ENCODE assay signal across 1 cellular context in genomic region chr2:170771049-170771937, GRCh38.
A peak's percentile ranks its signal among the peaks of the same experiment; 100 is the strongest.
TF ChIP-seq lines count a peak whose summit lies in the region.

No MANE protein-coding gene starts in this region.

TF ChIP-seq in HepG2, 621 proteins besides CTCF, POLR2A, EP300 and RAD21 (continued from another document and continues in another):
- TF ChIP-seq, protein P1, sequence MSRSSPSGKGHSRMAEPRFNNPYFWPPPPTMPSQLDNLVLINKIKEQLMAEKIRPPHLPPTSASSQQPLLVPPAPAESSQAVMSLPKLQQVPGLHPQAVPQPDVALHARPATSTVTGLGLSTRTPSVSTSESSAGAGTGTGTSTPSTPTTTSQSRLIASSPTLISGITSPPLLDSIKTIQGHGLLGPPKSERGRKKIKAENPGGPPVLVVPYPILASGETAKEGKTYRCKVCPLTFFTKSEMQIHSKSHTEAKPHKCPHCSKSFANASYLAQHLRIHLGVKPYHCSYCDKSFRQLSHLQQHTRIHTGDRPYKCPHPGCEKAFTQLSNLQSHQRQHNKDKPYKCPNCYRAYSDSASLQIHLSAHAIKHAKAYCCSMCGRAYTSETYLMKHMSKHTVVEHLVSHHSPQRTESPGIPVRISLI (CRISPR knock-in tag; IDR thresholded peaks at IDR 0.05; ENCODE audit: borderline replicate concordance) = 0 out of 2 replicates have a peak, but pooled peaks have one; percentile 25
- TF ChIP-seq ZNF557 (CRISPR knock-in tag; IDR thresholded peaks at IDR 0.05) = 0 out of 2 replicates have a peak, but pooled peaks have one; percentile 37
- peak; percentile 63; the same call in 1 of the 2 replicates for TF ChIP-seq ZFX (CRISPR knock-in tag; IDR thresholded peaks at IDR 0.05; ENCODE audit: low read depth)
- TF ChIP-seq ZBTB1 (CRISPR knock-in tag; IDR thresholded peaks at IDR 0.05; ENCODE audit: borderline replicate concordance) = no peak
- TF ChIP-seq, protein P2, sequence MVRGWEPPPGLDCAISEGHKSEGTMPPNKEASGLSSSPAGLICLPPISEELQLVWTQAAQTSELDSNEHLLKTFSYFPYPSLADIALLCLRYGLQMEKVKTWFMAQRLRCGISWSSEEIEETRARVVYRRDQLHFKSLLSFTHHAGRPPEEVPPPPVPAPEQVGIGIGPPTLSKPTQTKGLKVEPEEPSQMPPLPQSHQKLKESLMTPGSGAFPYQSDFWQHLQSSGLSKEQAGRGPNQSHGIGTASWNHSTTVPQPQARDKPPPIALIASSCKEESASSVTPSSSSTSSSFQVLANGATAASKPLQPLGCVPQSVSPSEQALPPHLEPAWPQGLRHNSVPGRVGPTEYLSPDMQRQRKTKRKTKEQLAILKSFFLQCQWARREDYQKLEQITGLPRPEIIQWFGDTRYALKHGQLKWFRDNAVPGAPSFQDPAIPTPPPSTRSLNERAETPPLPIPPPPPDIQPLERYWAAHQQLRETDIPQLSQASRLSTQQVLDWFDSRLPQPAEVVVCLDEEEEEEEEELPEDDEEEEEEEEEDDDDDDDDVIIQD (CRISPR knock-in tag; IDR thresholded peaks at IDR 0.05; ENCODE audit: low read depth) = no peak
- peak; percentile 35; the same call in 1 of the 2 replicates for TF ChIP-seq ZSCAN21 (CRISPR knock-in tag; IDR thresholded peaks at IDR 0.05; ENCODE audit: borderline replicate concordance)
- TF ChIP-seq, protein P3, sequence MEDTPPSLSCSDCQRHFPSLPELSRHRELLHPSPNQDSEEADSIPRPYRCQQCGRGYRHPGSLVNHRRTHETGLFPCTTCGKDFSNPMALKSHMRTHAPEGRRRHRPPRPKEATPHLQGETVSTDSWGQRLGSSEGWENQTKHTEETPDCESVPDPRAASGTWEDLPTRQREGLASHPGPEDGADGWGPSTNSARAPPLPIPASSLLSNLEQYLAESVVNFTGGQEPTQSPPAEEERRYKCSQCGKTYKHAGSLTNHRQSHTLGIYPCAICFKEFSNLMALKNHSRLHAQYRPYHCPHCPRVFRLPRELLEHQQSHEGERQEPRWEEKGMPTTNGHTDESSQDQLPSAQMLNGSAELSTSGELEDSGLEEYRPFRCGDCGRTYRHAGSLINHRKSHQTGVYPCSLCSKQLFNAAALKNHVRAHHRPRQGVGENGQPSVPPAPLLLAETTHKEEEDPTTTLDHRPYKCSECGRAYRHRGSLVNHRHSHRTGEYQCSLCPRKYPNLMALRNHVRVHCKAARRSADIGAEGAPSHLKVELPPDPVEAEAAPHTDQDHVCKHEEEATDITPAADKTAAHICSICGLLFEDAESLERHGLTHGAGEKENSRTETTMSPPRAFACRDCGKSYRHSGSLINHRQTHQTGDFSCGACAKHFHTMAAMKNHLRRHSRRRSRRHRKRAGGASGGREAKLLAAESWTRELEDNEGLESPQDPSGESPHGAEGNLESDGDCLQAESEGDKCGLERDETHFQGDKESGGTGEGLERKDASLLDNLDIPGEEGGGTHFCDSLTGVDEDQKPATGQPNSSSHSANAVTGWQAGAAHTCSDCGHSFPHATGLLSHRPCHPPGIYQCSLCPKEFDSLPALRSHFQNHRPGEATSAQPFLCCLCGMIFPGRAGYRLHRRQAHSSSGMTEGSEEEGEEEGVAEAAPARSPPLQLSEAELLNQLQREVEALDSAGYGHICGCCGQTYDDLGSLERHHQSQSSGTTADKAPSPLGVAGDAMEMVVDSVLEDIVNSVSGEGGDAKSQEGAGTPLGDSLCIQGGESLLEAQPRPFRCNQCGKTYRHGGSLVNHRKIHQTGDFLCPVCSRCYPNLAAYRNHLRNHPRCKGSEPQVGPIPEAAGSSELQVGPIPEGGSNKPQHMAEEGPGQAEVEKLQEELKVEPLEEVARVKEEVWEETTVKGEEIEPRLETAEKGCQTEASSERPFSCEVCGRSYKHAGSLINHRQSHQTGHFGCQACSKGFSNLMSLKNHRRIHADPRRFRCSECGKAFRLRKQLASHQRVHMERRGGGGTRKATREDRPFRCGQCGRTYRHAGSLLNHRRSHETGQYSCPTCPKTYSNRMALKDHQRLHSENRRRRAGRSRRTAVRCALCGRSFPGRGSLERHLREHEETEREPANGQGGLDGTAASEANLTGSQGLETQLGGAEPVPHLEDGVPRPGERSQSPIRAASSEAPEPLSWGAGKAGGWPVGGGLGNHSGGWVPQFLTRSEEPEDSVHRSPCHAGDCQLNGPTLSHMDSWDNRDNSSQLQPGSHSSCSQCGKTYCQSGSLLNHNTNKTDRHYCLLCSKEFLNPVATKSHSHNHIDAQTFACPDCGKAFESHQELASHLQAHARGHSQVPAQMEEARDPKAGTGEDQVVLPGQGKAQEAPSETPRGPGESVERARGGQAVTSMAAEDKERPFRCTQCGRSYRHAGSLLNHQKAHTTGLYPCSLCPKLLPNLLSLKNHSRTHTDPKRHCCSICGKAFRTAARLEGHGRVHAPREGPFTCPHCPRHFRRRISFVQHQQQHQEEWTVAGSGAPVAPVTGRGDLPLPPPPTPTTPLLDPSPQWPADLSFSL (CRISPR knock-in tag; IDR thresholded peaks at IDR 0.05) = peak; percentile 57; the same call in 1 of the 2 replicates
- peak; percentile 29; the same call in 1 of the 2 replicates for TF ChIP-seq ZNF772 (CRISPR knock-in tag; IDR thresholded peaks at IDR 0.05)
- TF ChIP-seq, protein P4, sequence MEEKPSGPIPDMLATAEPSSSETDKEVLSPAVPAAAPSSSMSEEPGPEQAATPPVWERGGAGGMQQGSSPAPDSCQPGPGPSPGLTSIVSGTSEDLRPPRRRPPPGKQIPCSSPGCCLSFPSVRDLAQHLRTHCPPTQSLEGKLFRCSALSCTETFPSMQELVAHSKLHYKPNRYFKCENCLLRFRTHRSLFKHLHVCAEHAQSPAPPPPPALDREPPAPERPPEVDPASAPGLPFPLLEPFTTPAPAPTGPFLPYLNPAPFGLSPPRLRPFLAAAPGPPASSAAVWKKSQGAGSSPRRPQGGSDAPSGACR (CRISPR knock-in tag; IDR thresholded peaks at IDR 0.05) = peak; percentile 72; the same call in 1 of the 2 replicates
- TF ChIP-seq ZNF574 (CRISPR knock-in tag; IDR thresholded peaks at IDR 0.05) = peak; percentile 50; the same call in 1 of the 2 replicates
- no peak for TF ChIP-seq ATRX (CRISPR knock-in tag; IDR thresholded peaks at IDR 0.05; ENCODE audit: borderline replicate concordance)
- 0 out of 2 replicates have a peak, but pooled peaks have one; percentile 50 for TF ChIP-seq ZBTB7B (CRISPR knock-in tag; IDR thresholded peaks at IDR 0.05)
- peak; percentile 63 for TF ChIP-seq TBX2 (CRISPR knock-in tag; IDR thresholded peaks at IDR 0.05; ENCODE audit: borderline replicate concordance)
- 0 out of 2 replicates have a peak, but pooled peaks have one; percentile 45 for TF ChIP-seq KDM5B (CRISPR knock-in tag; IDR thresholded peaks at IDR 0.05; ENCODE audit: borderline replicate concordance)
- peak; percentile 73; the same call in 1 of the 2 replicates for TF ChIP-seq ZFP91 (CRISPR knock-in tag; IDR thresholded peaks at IDR 0.05; ENCODE audit: borderline replicate concordance)
- peak; percentile 68; the same call in 1 of the 2 replicates for TF ChIP-seq ZNF543 (CRISPR knock-in tag; IDR thresholded peaks at IDR 0.05)
- TF ChIP-seq, protein P5, sequence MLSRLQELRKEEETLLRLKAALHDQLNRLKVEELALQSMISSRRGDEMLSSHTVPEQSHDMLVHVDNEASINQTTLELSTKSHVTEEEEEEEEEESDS (CRISPR knock-in tag; IDR thresholded peaks at IDR 0.05; ENCODE audit: borderline replicate concordance) = no peak
- peak in 1 of 2 experiments; percentile 40; a peak in 2 of 4 replicates for TF ChIP-seq HMGXB4 (CRISPR knock-in tag; IDR thresholded peaks at IDR 0.05; ENCODE audit: borderline replicate concordance in 1 of 2, low read depth in 1 of 2)
- TF ChIP-seq ZFY (CRISPR knock-in tag; IDR thresholded peaks at IDR 0.05) = peak; percentile 52; the same call in 1 of the 2 replicates
- peak; percentile 70 for TF ChIP-seq ZNF230 (CRISPR knock-in tag; IDR thresholded peaks at IDR 0.05)
- TF ChIP-seq ETV5 (CRISPR knock-in tag; IDR thresholded peaks at IDR 0.05; ENCODE audit: borderline replicate concordance) = 0 out of 2 replicates have a peak, but pooled peaks have one; percentile 23
- TF ChIP-seq, protein P6, sequence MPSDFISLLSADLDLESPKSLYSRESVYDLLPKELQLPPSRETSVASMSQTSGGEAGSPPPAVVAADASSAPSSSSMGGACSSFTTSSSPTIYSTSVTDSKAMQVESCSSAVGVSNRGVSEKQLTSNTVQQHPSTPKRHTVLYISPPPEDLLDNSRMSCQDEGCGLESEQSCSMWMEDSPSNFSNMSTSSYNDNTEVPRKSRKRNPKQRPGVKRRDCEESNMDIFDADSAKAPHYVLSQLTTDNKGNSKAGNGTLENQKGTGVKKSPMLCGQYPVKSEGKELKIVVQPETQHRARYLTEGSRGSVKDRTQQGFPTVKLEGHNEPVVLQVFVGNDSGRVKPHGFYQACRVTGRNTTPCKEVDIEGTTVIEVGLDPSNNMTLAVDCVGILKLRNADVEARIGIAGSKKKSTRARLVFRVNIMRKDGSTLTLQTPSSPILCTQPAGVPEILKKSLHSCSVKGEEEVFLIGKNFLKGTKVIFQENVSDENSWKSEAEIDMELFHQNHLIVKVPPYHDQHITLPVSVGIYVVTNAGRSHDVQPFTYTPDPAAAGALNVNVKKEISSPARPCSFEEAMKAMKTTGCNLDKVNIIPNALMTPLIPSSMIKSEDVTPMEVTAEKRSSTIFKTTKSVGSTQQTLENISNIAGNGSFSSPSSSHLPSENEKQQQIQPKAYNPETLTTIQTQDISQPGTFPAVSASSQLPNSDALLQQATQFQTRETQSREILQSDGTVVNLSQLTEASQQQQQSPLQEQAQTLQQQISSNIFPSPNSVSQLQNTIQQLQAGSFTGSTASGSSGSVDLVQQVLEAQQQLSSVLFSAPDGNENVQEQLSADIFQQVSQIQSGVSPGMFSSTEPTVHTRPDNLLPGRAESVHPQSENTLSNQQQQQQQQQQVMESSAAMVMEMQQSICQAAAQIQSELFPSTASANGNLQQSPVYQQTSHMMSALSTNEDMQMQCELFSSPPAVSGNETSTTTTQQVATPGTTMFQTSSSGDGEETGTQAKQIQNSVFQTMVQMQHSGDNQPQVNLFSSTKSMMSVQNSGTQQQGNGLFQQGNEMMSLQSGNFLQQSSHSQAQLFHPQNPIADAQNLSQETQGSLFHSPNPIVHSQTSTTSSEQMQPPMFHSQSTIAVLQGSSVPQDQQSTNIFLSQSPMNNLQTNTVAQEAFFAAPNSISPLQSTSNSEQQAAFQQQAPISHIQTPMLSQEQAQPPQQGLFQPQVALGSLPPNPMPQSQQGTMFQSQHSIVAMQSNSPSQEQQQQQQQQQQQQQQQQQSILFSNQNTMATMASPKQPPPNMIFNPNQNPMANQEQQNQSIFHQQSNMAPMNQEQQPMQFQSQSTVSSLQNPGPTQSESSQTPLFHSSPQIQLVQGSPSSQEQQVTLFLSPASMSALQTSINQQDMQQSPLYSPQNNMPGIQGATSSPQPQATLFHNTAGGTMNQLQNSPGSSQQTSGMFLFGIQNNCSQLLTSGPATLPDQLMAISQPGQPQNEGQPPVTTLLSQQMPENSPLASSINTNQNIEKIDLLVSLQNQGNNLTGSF (CRISPR knock-in tag; IDR thresholded peaks at IDR 0.05) = peak; percentile 64; the same call in 1 of the 2 replicates
- TF ChIP-seq RBFOX2 (IDR thresholded peaks at IDR 0.05; ENCODE audit: low read depth, low read length) = peak; percentile 66
- 0 out of 2 replicates have a peak, but pooled peaks have one; percentile 47 for TF ChIP-seq SATB2 (CRISPR knock-in tag; IDR thresholded peaks at IDR 0.05)
- TF ChIP-seq SALL1 (CRISPR knock-in tag; IDR thresholded peaks at IDR 0.05) = peak; percentile 72; the same call in 1 of the 2 replicates
- peak; percentile 80; the same call in 1 of the 2 replicates for TF ChIP-seq NRL (CRISPR knock-in tag; IDR thresholded peaks at IDR 0.05; ENCODE audit: borderline replicate concordance)
- TF ChIP-seq ZC3H13 (CRISPR knock-in tag; IDR thresholded peaks at IDR 0.05) = 0 out of 2 replicates have a peak, but pooled peaks have one; percentile 20
- 0 out of 2 replicates have a peak, but pooled peaks have one; percentile 55 for TF ChIP-seq MTF1 (CRISPR knock-in tag; IDR thresholded peaks at IDR 0.05)
- no peak for TF ChIP-seq MATR3 (CRISPR knock-in tag; IDR thresholded peaks at IDR 0.05)
- TF ChIP-seq SAFB2 (CRISPR knock-in tag; IDR thresholded peaks at IDR 0.05; ENCODE audit: borderline replicate concordance, low read depth) = no peak
- peak; percentile 20; the same call in 1 of the 2 replicates for TF ChIP-seq STAG1 (CRISPR knock-in tag; IDR thresholded peaks at IDR 0.05)
- TF ChIP-seq ZNF333 (CRISPR knock-in tag; IDR thresholded peaks at IDR 0.05; ENCODE audit: borderline replicate concordance) = 0 out of 2 replicates have a peak, but pooled peaks have one; percentile 26
